8 cellular contexts compared by ENCODE assay signal in genomic region chr17:19377602-19378415, GRCh38. TPM values are rescaled to one million over a fixed set of nuclear protein-coding genes. Genes with fewer than 3 reads are reported as not detected.
DNase-seq lines count a peak whose midpoint lies in the region; ATAC-seq, FAIRE-seq and TF ChIP-seq lines count a peak whose summit lies in the region.

No MANE protein-coding gene starts in this region.

- DNase-seq in ELF-1 (ENCODE audit: low read depth, low spot score) (peak; percentile 100), H54 (ENCODE audit: insufficient read length, low spot score) (peak; percentile 99), LoVo (ENCODE audit: low spot score) (peak; percentile 99), RWPE1 (ENCODE audit: low spot score) (peak; percentile 99), fibroblast of mammary gland (ENCODE audit: low read depth) (peak; percentile 98)
- peak; percentile 93 for DNase-seq in activated T-helper 9 cell treated with anti-CD3 and anti-CD28 coated beads, Interleukin-2, amount 50 U/mL, for 16 hours (ENCODE audit: low read depth)
- peak; percentile 85 to 95 (median 92) for DNase-seq in naive thymus-derived CD4-positive, alpha-beta T cell

- POLR2A ChIA-PET in RWPE1 (lab: Yijun Ruan, JAX; ENCODE audit: low non-redundant PET), result interaction anchor here (0.5 to 1.5 kb wide), 4 partner anchors 9 to 69 kb away, joined by 3 to 6 read pairs (median 4); partner anchors contain the start of genes B9D1 and MFAP4
- POLR2A ChIA-PET in naive thymus-derived CD4-positive, alpha-beta T cell (lab: Charles Lee), result interaction anchor here (0.6 to 2.5 kb wide), 11 partner anchors 9 to 1509 kb away, joined by 3 to 26 read pairs (median 4); partner anchors contain the start of genes AKAP10, ALDH3A2 and B9D1

- intact Hi-C loops in naive thymus-derived CD4-positive, alpha-beta T cell (cut with micrococcal nuclease), result loop anchor here (1.0 to 10.0 kb wide), 14 partner anchors 16 to 1664 kb away; partner anchors contain the start of genes ALDH3A2 (in 2 of the 2), B9D1 (in 2 of the 2), PRPSAP2 (in 2 of the 2) and AKAP10 (in 1 of the 2)

- peaks cover 0 to 25% (median 13%) of the 10 kb centered on the region in 5 donors for H3K36me3 Mint-ChIP-seq in naive thymus-derived CD4-positive, alpha-beta T cell
- peaks cover 23% of the 10 kb centered on the region for H3K36me3 Mint-ChIP-seq in stimulated activated memory B cell treated with anti-CD40 and anti-IgM and Interleukin-4, amounts not matched to agents 10 μg/mL and 1 μg/mL and 100 μg/mL, for 72 hours

- H3K4me1 Mint-ChIP-seq in naive thymus-derived CD4-positive, alpha-beta T cell, result peaks cover 6 to 29% (median 20%) of the 10 kb centered on the region in 7 donors
- peaks cover 35% of the 10 kb centered on the region for H3K4me1 Mint-ChIP-seq in stimulated activated memory B cell treated with anti-CD40 and anti-IgM and Interleukin-4, amounts not matched to agents 10 μg/mL and 1 μg/mL and 100 μg/mL, for 72 hours

- H3K9me3 ChIP-seq in naive thymus-derived CD4-positive, alpha-beta T cell (ENCODE audit: control insufficient read depth in 2 of 3, low read length in 3 of 3), result no peaks in the 10 kb centered on the region

- H3K27ac Mint-ChIP-seq in naive thymus-derived CD4-positive, alpha-beta T cell, result peak overlapping the region; percentile 83 to 99 (median 97)
- peak overlapping the region; percentile 97 for H3K27ac Mint-ChIP-seq in stimulated activated memory B cell treated with anti-CD40 and anti-IgM and Interleukin-4, amounts not matched to agents 10 μg/mL and 1 μg/mL and 100 μg/mL, for 72 hours

- H3K4me3 Mint-ChIP-seq in naive thymus-derived CD4-positive, alpha-beta T cell, result peak overlapping the region; percentile 83 to 100 (median 97)
- H3K4me3 Mint-ChIP-seq in stimulated activated memory B cell treated with anti-CD40 and anti-IgM and Interleukin-4, amounts not matched to agents 10 μg/mL and 1 μg/mL and 100 μg/mL, for 72 hours, result peak overlapping the region; percentile 99

- CTCF ChIA-PET in RWPE1 (lab: Yijun Ruan, JAX), result interaction anchor here (0.5 to 1.9 kb wide), 3 partner anchors 8 to 69 kb away, joined by 3 to 8 read pairs (median 6); partner anchors contain the start of gene B9D1
- CTCF ChIA-PET in naive thymus-derived CD4-positive, alpha-beta T cell (lab: Charles Lee), result interaction anchor here (0.8 to 2.1 kb wide), 6 partner anchors 8 to 389 kb away, joined by 3 to 29 read pairs (median 5); partner anchors contain the start of gene B9D1

- ATAC-seq in naive thymus-derived CD4-positive, alpha-beta T cell, result peak; percentile 89
- peak; percentile 98 for ATAC-seq in stimulated activated memory B cell treated with anti-CD40 and anti-IgM and Interleukin-4, amounts not matched to agents 10 μg/mL and 1 μg/mL and 100 μg/mL, for 72 hours

- peak; percentile 61 for FAIRE-seq in H54 (lab: Jason Lieb, UNC)

- no peaks in the 10 kb centered on the region for H3K27me3 Mint-ChIP-seq in naive thymus-derived CD4-positive, alpha-beta T cell
- no peaks in the 10 kb centered on the region for H3K27me3 Mint-ChIP-seq in stimulated activated memory B cell treated with anti-CD40 and anti-IgM and Interleukin-4, amounts not matched to agents 10 μg/mL and 1 μg/mL and 100 μg/mL, for 72 hours

- peak overlapping the region; percentile 70 for H3K4me3 ChIP-seq in fibroblast of mammary gland (ENCODE audit: control insufficient read depth, low read depth, low read length)
- H3K4me3 ChIP-seq in naive thymus-derived CD4-positive, alpha-beta T cell (ENCODE audit: low read length), result peak overlapping the region; percentile 99

- peak overlapping the region; percentile 99 for H3K27ac ChIP-seq in RWPE1
- H3K27ac ChIP-seq in naive thymus-derived CD4-positive, alpha-beta T cell (ENCODE audit: low read depth, low read length), result peak overlapping the region; percentile 81

- peak; percentile 60 for TF ChIP-seq POLR2A in H54 (IDR thresholded peaks at IDR 0.05; ENCODE audit: low read depth, low read length)

- H3K36me3 ChIP-seq in naive thymus-derived CD4-positive, alpha-beta T cell (ENCODE audit: control insufficient read depth in 2 of 3, insufficient read depth in 3 of 3, low read length in 3 of 3), result peaks cover 0 to 33% (median 0%) of the 10 kb centered on the region in 3 experiments

- no peaks in the 10 kb centered on the region for H3K27me3 ChIP-seq in naive thymus-derived CD4-positive, alpha-beta T cell (ENCODE audit: control insufficient read depth in 2 of 2, insufficient read depth in 2 of 2, low read length in 2 of 2)

- TF ChIP-seq CTCF in RWPE1 (conservative IDR thresholded peaks at IDR 0.05; ENCODE audit: low read depth), result no peak
- no peak for TF ChIP-seq CTCF in fibroblast of mammary gland (conservative IDR thresholded peaks at IDR 0.05; ENCODE audit: control insufficient read depth, insufficient read depth, low read depth, low read length)

- peaks cover 0 to 1% (median 0%) of the 10 kb centered on the region in 11 donors for H3K9me3 Mint-ChIP-seq in naive thymus-derived CD4-positive, alpha-beta T cell
- no peaks in the 10 kb centered on the region for H3K9me3 Mint-ChIP-seq in stimulated activated memory B cell treated with anti-CD40 and anti-IgM and Interleukin-4, amounts not matched to agents 10 μg/mL and 1 μg/mL and 100 μg/mL, for 72 hours

- peaks cover 2 to 6% of the 10 kb centered on the region in 2 donors for H3K4me1 ChIP-seq in naive thymus-derived CD4-positive, alpha-beta T cell (ENCODE audit: control insufficient read depth in 2 of 2, insufficient read depth in 2 of 2, low read length in 2 of 2)

RNA-seq across cellular contexts. Expression of gene MAPK7, which starts 0.5 kb away (rescaled TPM):
- total RNA-seq in naive thymus-derived CD4-positive, alpha-beta T cell, result 10 to 100 TPM; 18.7 to 50.5 (median 28.2) TPM
- polyA plus RNA-seq in naive thymus-derived CD4-positive, alpha-beta T cell, result 10 to 100 TPM in 1 of 2 donors, 1 to 10 TPM in 1; 4.3 to 12.9 TPM

RNA-seq across cellular contexts. Expression of gene MFAP4, which starts 9.2 kb away (rescaled TPM):
- total RNA-seq in naive thymus-derived CD4-positive, alpha-beta T cell, result not detected
- polyA plus RNA-seq in naive thymus-derived CD4-positive, alpha-beta T cell, result not detected

RNA-seq across cellular contexts. Expression of gene B9D1, which starts 15.3 kb away (rescaled TPM):
- total RNA-seq in naive thymus-derived CD4-positive, alpha-beta T cell, result 1 to 10 TPM in 4 of 5 experiments, under 1 TPM in 1; 0.58 to 5.0 (median 2.4) TPM
- under 1 TPM in 1 of 2 donors, not detected in 1; 0.58 TPM for polyA plus RNA-seq in naive thymus-derived CD4-positive, alpha-beta T cell

RNA-seq across cellular contexts. Expression of gene RNF112, which starts 33.2 kb away (rescaled TPM):
- 1 to 10 TPM in 3 of 5 experiments, under 1 TPM in 2; 0.54 to 2.3 (median 1.5) TPM for total RNA-seq in naive thymus-derived CD4-positive, alpha-beta T cell
- under 1 TPM in 1 of 2 donors, not detected in 1; 0.15 TPM for polyA plus RNA-seq in naive thymus-derived CD4-positive, alpha-beta T cell

Comparison
In these comparisons a context has a peak if more than half of its experiments do, and no peak if none do; other contexts are left out.
1. Peak in every context shown above with its lines: DNase-seq, ATAC-seq, H3K4me3 ChIP-seq and H3K27ac ChIP-seq.